In genomic region chr12:27002141-27002540, GRCh38 we compare ENCODE assay signal across 21 cellular contexts. TPM values are rescaled to one million over a fixed set of nuclear protein-coding genes. Genes with fewer than 3 reads are reported as not detected.
DNase-seq lines count a peak whose midpoint lies in the region; ATAC-seq and TF ChIP-seq lines count a peak whose summit lies in the region.
"Had no signal": no experiment of that assay in that cellular context is flagged by ENCODE, and none has a peak within 500 bp of the region (broad histone marks: within the 10 kb centered on the region; RNA-seq: fewer than 3 reads in every experiment).

No MANE protein-coding gene starts in this region.

- CTCF ChIA-PET in WTC11 (lab: Charles Lee), result interaction anchor here (2.0 kb wide), 1 partner anchor 14 kb away, joined by 11 read pairs; no protein-coding TSS in a partner anchor
- CTCF ChIA-PET in activated CD4-positive, alpha-beta T cell treated with anti-CD3 and anti-CD28 coated beads for 36 hours (lab: Charles Lee), result interaction anchor here (0.9 to 1.6 kb wide), 5 partner anchors 9 to 172 kb away, joined by 3 to 9 read pairs (median 4); no protein-coding TSS in a partner anchor

- no peak for ATAC-seq in WTC11
- no peak for ATAC-seq in stimulated activated effector memory CD8-positive, alpha-beta T cell treated with anti-CD3 and anti-CD28 coated beads, Interleukin-12 subunit alpha, Interleukin-12 subunit beta, amount 100 ng/mL, for 72 hours
- no peak for ATAC-seq in activated CD4-positive, alpha-beta T cell treated with anti-CD3 and anti-CD28 coated beads for 36 hours

- intact Hi-C loops in activated CD4-positive, alpha-beta T cell treated with anti-CD3 and anti-CD28 coated beads for 36 hours (cut with DNase I, micrococcal nuclease), result no loop called here

- H3K9ac ChIP-seq in BLaER1, result no peak overlapping the region
- H3K9ac ChIP-seq: SK-N-SH had no signal

- no peaks in the 10 kb centered on the region for H3K27me3 ChIP-seq in BLaER1

- H3K4me3 Mint-ChIP-seq in WTC11 (no peak overlapping the region), immature natural killer cell (no peak overlapping the region)
- no peak overlapping the region for H3K4me3 Mint-ChIP-seq in stimulated activated effector memory CD8-positive, alpha-beta T cell treated with anti-CD3 and anti-CD28 coated beads, Interleukin-12 subunit alpha, Interleukin-12 subunit beta, amount 100 ng/mL, for 72 hours
- no peak overlapping the region for H3K4me3 Mint-ChIP-seq in activated CD4-positive, alpha-beta T cell treated with anti-CD3 and anti-CD28 coated beads for 36 hours

- H3K4me1 ChIP-seq in BLaER1, result peaks cover 16% of the 10 kb centered on the region

- H3K36me3 ChIP-seq in BLaER1, result peaks cover 42% of the 10 kb centered on the region

- peak overlapping the region; percentile 77; the same call in 1 of the 2 replicates for H3K27ac Mint-ChIP-seq in WTC11
- peak overlapping the region in 4 of 6 donors; percentile 6 to 25 (median 18) for H3K27ac Mint-ChIP-seq in immature natural killer cell
- no peak overlapping the region for H3K27ac Mint-ChIP-seq in stimulated activated effector memory CD8-positive, alpha-beta T cell treated with anti-CD3 and anti-CD28 coated beads, Interleukin-12 subunit alpha, Interleukin-12 subunit beta, amount 100 ng/mL, for 72 hours
- no peak overlapping the region for H3K27ac Mint-ChIP-seq in activated CD4-positive, alpha-beta T cell treated with anti-CD3 and anti-CD28 coated beads for 36 hours

- H3K27me3 Mint-ChIP-seq in WTC11 (ENCODE audit: low read depth) (no peaks in the 10 kb centered on the region), immature natural killer cell (ENCODE audit: low read depth in 3 of 3) (peaks cover 0 to 3% (median 1%) of the 10 kb centered on the region in 3 donors)
- no peaks in the 10 kb centered on the region for H3K27me3 Mint-ChIP-seq in activated CD4-positive, alpha-beta T cell treated with anti-CD3 and anti-CD28 coated beads for 36 hours

- H3K4me3 ChIP-seq in BLaER1, result no peak overlapping the region
- H3K4me3 ChIP-seq: GM12878 had no signal

- H3K9me3 ChIP-seq in BLaER1, result no peaks in the 10 kb centered on the region
- H3K9me3 ChIP-seq: SK-N-SH had no signal

- DNase-seq in EH (ENCODE audit: low read depth), result peak; percentile 22
- DNase-seq in WTC11 (ENCODE audit: low spot score), result no peak
- no peak for DNase-seq in immature natural killer cell
- no peak for DNase-seq in stimulated activated effector memory CD8-positive, alpha-beta T cell treated with anti-CD3 and anti-CD28 coated beads, Interleukin-12 subunit alpha, Interleukin-12 subunit beta, amount 100 ng/mL, for 72 hours (ENCODE audit: low spot score in 2 of 2)
- DNase-seq in DMS53 (lab: John Stamatoyannopoulos, UW), result no peak
- DNase-seq in activated CD4-positive, CD25-positive, alpha-beta regulatory T cell (lab: John Stamatoyannopoulos, UW), result no peak
- no peak for DNase-seq in activated CD4-positive, alpha-beta T cell treated with anti-CD3 and anti-CD28 coated beads for 36 hours
- DNase-seq: C1 segment of cervical spinal cord; COR-L47; DMS153; EL; NCI-H1105 treated with DMSO at 0.1 percent for 48 hours; NCI-H1694 treated with DMSO at 0.1 percent for 48 hours; NCI-H510A; NCI-H748 treated with DMSO at 0.1 percent for 48 hours; NK-92 treated with Interleukin-12 subunit alpha and Interleukin-12 subunit beta, amount 100 ng/mL, for 24 hours; RPMI8226; SHP77 treated with DMSO at 0.1 percent for 48 hours; SK-N-SH had no signal

- peaks cover 38% of the 10 kb centered on the region for H4K20me1 ChIP-seq in BLaER1

- H3K27ac ChIP-seq in BLaER1, result no peak overlapping the region

- TF ChIP-seq CTCF in WTC11 (IDR thresholded peaks at IDR 0.05), result no peak

- H3K9me3 Mint-ChIP-seq in WTC11 (no peaks in the 10 kb centered on the region), immature natural killer cell (no peaks in the 10 kb centered on the region)
- H3K9me3 Mint-ChIP-seq in stimulated activated effector memory CD8-positive, alpha-beta T cell treated with anti-CD3 and anti-CD28 coated beads, Interleukin-12 subunit alpha, Interleukin-12 subunit beta, amount 100 ng/mL, for 72 hours, result no peaks in the 10 kb centered on the region
- no peaks in the 10 kb centered on the region for H3K9me3 Mint-ChIP-seq in activated CD4-positive, alpha-beta T cell treated with anti-CD3 and anti-CD28 coated beads for 36 hours (ENCODE audit: low read depth)

- H3K36me3 Mint-ChIP-seq in WTC11 (peaks cover 31% of the 10 kb centered on the region), immature natural killer cell (peaks cover 10 to 18% (median 15%) of the 10 kb centered on the region in 3 donors)
- peaks cover 22% of the 10 kb centered on the region for H3K36me3 Mint-ChIP-seq in stimulated activated effector memory CD8-positive, alpha-beta T cell treated with anti-CD3 and anti-CD28 coated beads, Interleukin-12 subunit alpha, Interleukin-12 subunit beta, amount 100 ng/mL, for 72 hours
- peaks cover 9% of the 10 kb centered on the region for H3K36me3 Mint-ChIP-seq in activated CD4-positive, alpha-beta T cell treated with anti-CD3 and anti-CD28 coated beads for 36 hours (ENCODE audit: low read depth)

- H3K4me1 Mint-ChIP-seq in WTC11 (peaks cover 29% of the 10 kb centered on the region), immature natural killer cell (peaks cover 34 to 44% of the 10 kb centered on the region in 2 donors)
- H3K4me1 Mint-ChIP-seq in stimulated activated effector memory CD8-positive, alpha-beta T cell treated with anti-CD3 and anti-CD28 coated beads, Interleukin-12 subunit alpha, Interleukin-12 subunit beta, amount 100 ng/mL, for 72 hours, result peaks cover 12% of the 10 kb centered on the region
- H3K4me1 Mint-ChIP-seq in activated CD4-positive, alpha-beta T cell treated with anti-CD3 and anti-CD28 coated beads for 36 hours, result peaks cover 16% of the 10 kb centered on the region

- POLR2A ChIA-PET in WTC11 (lab: Charles Lee), result no interaction called here
- POLR2A ChIA-PET in activated CD4-positive, alpha-beta T cell treated with anti-CD3 and anti-CD28 coated beads for 36 hours (lab: Charles Lee), result no interaction called here

- peak overlapping the region; percentile 60 for H3K4me2 ChIP-seq in BLaER1
- H3K4me2 ChIP-seq: SK-N-SH had no signal

TF ChIP-seq in WTC11, 78 proteins besides CTCF, POLR2A, EP300 and RAD21:
- TF ChIP-seq CREB1 (CRISPR knock-in tag; IDR thresholded peaks at IDR 0.05), result no peak
- TF ChIP-seq ZNF423 (CRISPR knock-in tag; IDR thresholded peaks at IDR 0.05), result no peak

RNA-seq across cellular contexts. Expression of gene TM7SF3, which starts 12.0 kb away (rescaled TPM):
- 75.3 to 80.9 TPM (median 75.7 TPM) in 3 replicates for total RNA-seq in WTC11 (2021)
- polyA plus RNA-seq in immature natural killer cell, result 100 to 1,000 TPM in 1 of 3 donors, 10 to 100 TPM in 2; 76.1 to 109 (median 78.1) TPM
- 10 to 100 TPM; 29.4 to 34.0 TPM for total RNA-seq in activated CD4-positive, alpha-beta T cell treated with anti-CD3 and anti-CD28 coated beads for 36 hours

RNA-seq across cellular contexts. Expression of gene MED21, which starts 20.2 kb away (rescaled TPM):
- total RNA-seq in WTC11 (2021), result 52.8 to 56.8 TPM (median 56.1 TPM) in 3 replicates
- 10 to 100 TPM; 12.5 to 20.2 (median 18.8) TPM for polyA plus RNA-seq in immature natural killer cell
- 10 to 100 TPM; 25.1 to 33.3 TPM for total RNA-seq in activated CD4-positive, alpha-beta T cell treated with anti-CD3 and anti-CD28 coated beads for 36 hours

Comparison
In these comparisons a context has a peak if more than half of its experiments do, and no peak if none do; other contexts are left out.
1. H3K27ac Mint-ChIP-seq: peak in WTC11 (single experiment) and immature natural killer cell (4 of 6); none in stimulated activated effector memory CD8-positive, alpha-beta T cell treated with anti-CD3 and anti-CD28 coated beads, Interleukin-12 subunit alpha, Interleukin-12 subunit beta, amount 100 ng/mL, for 72 hours (single experiment) and activated CD4-positive, alpha-beta T cell treated with anti-CD3 and anti-CD28 coated beads for 36 hours (single experiment).